9 cellular contexts compared by ENCODE assay signal in the genomic region with DNA sequence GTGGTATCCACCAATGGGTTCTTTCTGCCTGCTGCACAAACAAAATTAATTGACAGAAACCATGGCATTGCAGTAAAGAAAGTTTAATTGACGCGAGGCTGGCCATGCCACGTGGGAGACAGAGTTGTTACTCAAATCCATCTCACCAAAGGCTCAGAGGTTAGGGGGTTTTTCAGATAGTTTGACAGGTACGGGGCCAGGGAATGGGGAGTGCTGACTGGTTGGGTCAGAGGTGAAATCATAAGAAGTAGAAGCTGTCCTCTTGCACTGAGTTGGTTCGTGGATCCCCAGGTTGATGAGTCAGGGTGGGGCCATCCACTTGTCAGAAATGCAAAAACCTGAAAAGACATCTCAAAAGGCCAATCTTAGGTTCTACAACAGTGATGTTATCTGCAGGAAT. TPM values are rescaled to one million over a fixed set of nuclear protein-coding genes. Genes with fewer than 3 reads are reported as not detected.
DNase-seq lines count a peak whose midpoint lies in the region; ATAC-seq, FAIRE-seq and TF ChIP-seq lines count a peak whose summit lies in the region.
"Had no signal": no experiment of that assay in that cellular context is flagged by ENCODE, and none has a peak within 500 bp of the region (broad histone marks: within the 10 kb centered on the region; RNA-seq: fewer than 3 reads in every experiment).

No MANE protein-coding gene starts in this region.

- peak overlapping the region; percentile 94 for H3K27ac Mint-ChIP-seq in central memory CD8-positive, alpha-beta T cell (ENCODE audit: low read depth)

- H3K27ac ChIP-seq in DND-41 (ENCODE audit: low read length) (peak overlapping the region; percentile 79; the same call in 1 of the 2 replicates), PC-3 (ENCODE audit: low read length) (peak overlapping the region; percentile 78), skeletal muscle tissue (ENCODE audit: low read depth, low read length) (peak overlapping the region; percentile 73)

- no peaks in the 10 kb centered on the region for H4K20me1 ChIP-seq in DND-41 (ENCODE audit: insufficient read depth, low read length)
- H4K20me1 ChIP-seq in PC-3 (ENCODE audit: low read length), result no peaks in the 10 kb centered on the region

- H3K4me2 ChIP-seq in DND-41 (ENCODE audit: insufficient read depth, low read length) (peak overlapping the region; percentile 67), PC-3 (ENCODE audit: low read length) (peak overlapping the region; percentile 76)

- DNase-seq in DND-41, result no peak
- no peak for DNase-seq in PC-3
- no peak for DNase-seq in central memory CD8-positive, alpha-beta T cell (ENCODE audit: low spot score in 2 of 2)
- DNase-seq in HTR-8/SVneo (ENCODE audit: insufficient read length, low spot score), result no peak
- no peak for DNase-seq in NCI-H2171 (lab: John Stamatoyannopoulos, UW)

- H3K9me3 ChIP-seq in DND-41 (ENCODE audit: insufficient read depth, low read length, severe bottlenecking), result no peaks in the 10 kb centered on the region
- no peaks in the 10 kb centered on the region for H3K9me3 ChIP-seq in PC-3 (ENCODE audit: low read length)
- no peaks in the 10 kb centered on the region for H3K9me3 ChIP-seq in skeletal muscle tissue (ENCODE audit: control insufficient read depth in 3 of 3, low read length in 3 of 3)

- POLR2A ChIA-PET in PC-3 (lab: Charles Lee; ENCODE audit: unreplicated experiment), result no interaction called here

- ATAC-seq in DND-41 (ENCODE audit: insufficient read depth, low read depth) (no peak), PC-3 (no peak), HG03196 (IDR thresholded peaks at IDR 0.05; ENCODE audit: unreplicated experiment) (no peak), HG03175 (IDR thresholded peaks at IDR 0.05; ENCODE audit: unreplicated experiment) (no peak)
- no peak for ATAC-seq in central memory CD8-positive, alpha-beta T cell (replicated peaks; ENCODE audit: extremely low read depth, poor library complexity, severe bottlenecking)

- H3K4me1 Mint-ChIP-seq in central memory CD8-positive, alpha-beta T cell, result peaks cover 25% of the 10 kb centered on the region

- TF ChIP-seq CTCF in DND-41 (IDR thresholded peaks at IDR 0.05; ENCODE audit: borderline replicate concordance, extremely low read depth, low read length, poor library complexity, severe bottlenecking) (no peak), PC-3 (conservative IDR thresholded peaks at IDR 0.05; ENCODE audit: low read depth, low read length) (no peak)

- no peaks in the 10 kb centered on the region for H3K27me3 Mint-ChIP-seq in central memory CD8-positive, alpha-beta T cell

- peak overlapping the region; percentile 96 for H3K4me3 Mint-ChIP-seq in central memory CD8-positive, alpha-beta T cell

- no peaks in the 10 kb centered on the region for H3K9me2 ChIP-seq in PC-3 (replicated peaks; ENCODE audit: low read length)

- H3K9me3 Mint-ChIP-seq in central memory CD8-positive, alpha-beta T cell, result no peaks in the 10 kb centered on the region

- H3K79me2 ChIP-seq in DND-41 (ENCODE audit: insufficient read depth, low read length) (peaks cover 38% of the 10 kb centered on the region), PC-3 (ENCODE audit: low read length) (peaks cover 26% of the 10 kb centered on the region)

- peaks cover 8% of the 10 kb centered on the region for H3K36me3 Mint-ChIP-seq in central memory CD8-positive, alpha-beta T cell (ENCODE audit: insufficient read depth)

- CTCF ChIA-PET in PC-3 (lab: Charles Lee), result no interaction called here

- FAIRE-seq in HTR-8/SVneo (lab: Jason Lieb, UNC), result no peak
- FAIRE-seq: islet of Langerhans had no signal

- peak overlapping the region; percentile 84 for H2AFZ ChIP-seq in DND-41 (ENCODE audit: low read depth, low read length)
- 0 out of 2 replicates have a peak overlapping the region, but pooled peaks have one; percentile 26 for H2AFZ ChIP-seq in PC-3 (ENCODE audit: low read length)

- no peaks in the 10 kb centered on the region for H3F3A ChIP-seq in PC-3 (ENCODE audit: low read length, unreplicated experiment)

- intact Hi-C loops in PC-3 (cut with micrococcal nuclease), result loop anchor here (2.0 kb wide), 1 partner anchor 37 kb away; the partner anchor contains the start of genes ARID4B and GGPS1

- BruUV-seq in PC-3 (replicated peaks; lab: Mats Ljungman, UMichigan), result no TSS peak

- H3K36me3 ChIP-seq in DND-41 (ENCODE audit: insufficient read depth, low read length) (no peaks in the 10 kb centered on the region), PC-3 (ENCODE audit: low read depth, low read length) (no peaks in the 10 kb centered on the region), skeletal muscle tissue (ENCODE audit: control insufficient read depth in 3 of 3, insufficient read depth in 3 of 3, low read length in 3 of 3) (no peaks in the 10 kb centered on the region)

- H3K4me1 ChIP-seq in DND-41 (ENCODE audit: insufficient read depth, low read length) (peaks cover 31% of the 10 kb centered on the region), PC-3 (ENCODE audit: insufficient read depth, low read length) (peaks cover 7% of the 10 kb centered on the region; the same call in 1 of the 2 replicates), skeletal muscle tissue (ENCODE audit: control insufficient read depth in 3 of 3, insufficient read depth in 3 of 3, low read length in 3 of 3) (peaks cover 0 to 3% (median 3%) of the 10 kb centered on the region in 3 donors)

- H3K27me3 ChIP-seq in DND-41 (ENCODE audit: insufficient read depth, low read length, poor library complexity), result no peaks in the 10 kb centered on the region
- H3K27me3 ChIP-seq in PC-3 (ENCODE audit: low read length), result no peaks in the 10 kb centered on the region
- H3K27me3 ChIP-seq in skeletal muscle tissue (ENCODE audit: control insufficient read depth in 3 of 3, insufficient read depth in 3 of 3, low read length in 3 of 3), result no peaks in the 10 kb centered on the region

- H3K4me3 ChIP-seq in DND-41 (ENCODE audit: low read depth in 1 of 2, low read length in 2 of 2) (peak overlapping the region in 1 of 2 experiments; percentile 75; a peak in 3 of 4 replicates), PC-3 (ENCODE audit: low read length) (peak overlapping the region; percentile 67; the same call in 1 of the 2 replicates), skeletal muscle tissue (ENCODE audit: low read length in 3 of 3) (no peak overlapping the region)

- peak overlapping the region; percentile 74 for H3K9ac ChIP-seq in DND-41 (ENCODE audit: low read depth, low read length)
- 0 out of 2 replicates have a peak overlapping the region, but pooled peaks have one; percentile 68 for H3K9ac ChIP-seq in PC-3 (ENCODE audit: low read length)
- H3K9ac ChIP-seq in skeletal muscle tissue (ENCODE audit: low read depth in 1 of 3, low read length in 3 of 3), result no peak overlapping the region

RNA-seq across cellular contexts. Expression of gene TBCE, which starts 0.9 kb away (rescaled TPM):
- 31.8 and 41.0 TPM in 2 replicates for total RNA-seq in PC-3 (2014; rRNA removed)
- total RNA-seq in skeletal muscle tissue, result 32.9 TPM

RNA-seq across cellular contexts. Expression of gene GGPS1, which starts 37.9 kb away (rescaled TPM):
- total RNA-seq in PC-3 (2014; rRNA removed) (9.3 and 17.4 TPM in 2 replicates), skeletal muscle tissue (15.1 TPM)

RNA-seq across cellular contexts. Expression of gene ARID4B, which starts 38.3 kb away (rescaled TPM):
- total RNA-seq in PC-3 (2014; rRNA removed) (14.0 and 16.8 TPM in 2 replicates), skeletal muscle tissue (23.0 TPM)

Comparison
In these comparisons a context has a peak if more than half of its experiments do, and no peak if none do; other contexts are left out.
1. H3K9ac ChIP-seq: peak in DND-41 (single experiment) and PC-3 (single experiment); none in skeletal muscle tissue (0 of 3).
2. Peak in every context shown above with its lines, with median percentiles within 50 percentile points of each other: H3K27ac ChIP-seq.